20 cellular contexts compared by ENCODE assay signal in the genomic region with DNA sequence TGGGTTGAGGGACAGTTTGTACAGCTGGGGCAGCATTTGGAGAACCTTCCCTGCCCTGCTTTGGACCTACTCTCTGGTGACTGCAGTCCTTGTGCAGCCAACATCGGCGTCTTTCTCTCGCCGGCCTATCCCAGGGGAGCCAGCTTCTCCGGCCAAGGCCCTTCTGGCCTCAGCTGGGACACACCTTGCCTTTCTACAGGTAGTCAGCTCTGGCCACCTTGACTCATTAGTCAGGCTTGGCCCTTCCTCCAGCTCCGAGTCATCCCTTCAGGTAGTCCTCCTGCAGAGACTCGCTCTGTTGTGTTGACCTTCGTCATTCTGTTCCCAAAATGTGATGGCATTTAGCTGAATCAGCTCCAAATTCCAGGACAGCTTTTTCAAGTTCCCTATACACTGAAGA.
DNase-seq lines count a peak whose midpoint lies in the region; ATAC-seq, FAIRE-seq and TF ChIP-seq lines count a peak whose summit lies in the region.
"Had no signal": no experiment of that assay in that cellular context is flagged by ENCODE, and none has a peak within 500 bp of the region (broad histone marks: within the 10 kb centered on the region; RNA-seq: fewer than 3 reads in every experiment).

No MANE protein-coding gene starts in this region.

- H4K20me1 ChIP-seq in keratinocyte (ENCODE audit: control insufficient read depth, extremely low read depth, insufficient read depth, low read length): no peaks in the 10 kb centered on the region

- 79% methylated on average over 8 of the region's 8 CpGs; no CpG with 5 or more reads in 1 of the 2 donors for WGBS in transverse colon (ENCODE audit: low coverage in 1 of 2), 2 donors

- H2AFZ ChIP-seq in keratinocyte (ENCODE audit: control insufficient read depth, low read length): no peak overlapping the region

- no peaks in the 10 kb centered on the region for H3K79me2 ChIP-seq in keratinocyte (ENCODE audit: control insufficient read depth, insufficient read depth, low read length)

- TF ChIP-seq EP300 in transverse colon (IDR thresholded peaks at IDR 0.05; ENCODE audit: low read depth): no peak

- no peak overlapping the region for H3K9ac ChIP-seq in keratinocyte (ENCODE audit: control insufficient read depth, extremely low read depth, insufficient read depth, low read length)
- H3K9ac ChIP-seq: SK-N-SH had no signal

- H3K27me3 ChIP-seq in bronchial epithelial cell (ENCODE audit: control insufficient read depth, insufficient read depth, low read length) (peaks cover 3% of the 10 kb centered on the region), keratinocyte (ENCODE audit: control insufficient read depth, extremely low read depth, insufficient read depth, low read length) (no peaks in the 10 kb centered on the region), transverse colon (no peaks in the 10 kb centered on the region)
- H3K27me3 ChIP-seq: BE2C had no signal

- in situ Hi-C loops in transverse colon (cut with MboI; ENCODE audit: low pct_ligation_motif_present in 1 of 4, low pct_unique_long_range_greater_than_20kb in 1 of 4, low sequenced_read_pairs in 3 of 4): no loop called here

- no peak for TF ChIP-seq POLR2A in transverse colon (IDR thresholded peaks at IDR 0.05)

- TF ChIP-seq CTCF in bronchial epithelial cell (IDR thresholded peaks at IDR 0.05; ENCODE audit: insufficient read depth, low read length, severe bottlenecking) (no peak), keratinocyte (optimal IDR thresholded peaks at IDR 0.05 in 1 of 3, IDR thresholded peaks at IDR 0.05 in 1 of 3, conservative IDR thresholded peaks at IDR 0.05 in 1 of 3; ENCODE audit: extremely low read depth in 1 of 3, insufficient read depth in 2 of 3, low read length in 3 of 3) (no peak), transverse colon (IDR thresholded peaks at IDR 0.05) (no peak)

- H3K9me3 ChIP-seq in keratinocyte (ENCODE audit: control insufficient read depth, low read depth, low read length) (no peaks in the 10 kb centered on the region), transverse colon (no peaks in the 10 kb centered on the region)
- H3K9me3 ChIP-seq: BE2C, SK-N-SH had no signal

- H3K4me3 ChIP-seq in bronchial epithelial cell (ENCODE audit: low read depth, low read length) (no peak overlapping the region), keratinocyte (ENCODE audit: control insufficient read depth in 2 of 3, extremely low read depth in 1 of 3, insufficient read depth in 2 of 3, low read depth in 1 of 3, low read length in 3 of 3) (no peak overlapping the region), transverse colon (no peak overlapping the region)

- dilution Hi-C loops in keratinocyte (cut with MboI; ENCODE audit: extremely low pct_ligation_motif_present, low sequenced_read_pairs): no loop called here

- H3K36me3 ChIP-seq in bronchial epithelial cell (ENCODE audit: control insufficient read depth, insufficient read depth, low read length): no peaks in the 10 kb centered on the region
- no peaks in the 10 kb centered on the region for H3K36me3 ChIP-seq in keratinocyte (ENCODE audit: control insufficient read depth in 2 of 2, extremely low read depth in 1 of 2, insufficient read depth in 2 of 2, low read length in 2 of 2)
- no peaks in the 10 kb centered on the region for H3K36me3 ChIP-seq in transverse colon
- H3K36me3 ChIP-seq: BE2C had no signal

- FAIRE-seq in bronchial epithelial cell (lab: Jason Lieb, UNC) (no peak), keratinocyte (lab: Jason Lieb, UNC) (peak; percentile 84)

- DNase-seq in cardiac septum (ENCODE audit: low spot score): peak; percentile 47
- DNase-seq in left ventricle myocardium superior: no peak
- peak; percentile 81 for DNase-seq in bronchial epithelial cell (ENCODE audit: low read depth)
- peak; percentile 28 for DNase-seq in keratinocyte (ENCODE audit: low read depth, low spot score)
- peak; percentile 4 for DNase-seq in transverse colon
- DNase-seq in Kasumi-1 (lab: John Stamatoyannopoulos, UW): no peak
- DNase-seq in germinal center (ENCODE audit: low spot score): no peak
- DNase-seq: BE2C, DMS79, H9, NCI-H1105 treated with DMSO at 0.1 percent for 48 hours, NCI-H1694, NCI-H2107, NCI-H2227 treated with DMSO at 0.1 percent for 48 hours, NCI-H510A treated with DMSO at 0.1 percent for 48 hours, NCI-H774, OCI-M1, SHP77 treated with DMSO at 0.1 percent for 48 hours, SK-N-SH had no signal

- intact Hi-C loops in cardiac septum (cut with DNase I): no loop called here
- intact Hi-C loops in left ventricle myocardium superior (cut with micrococcal nuclease): no loop called here
- intact Hi-C loops in transverse colon (cut with DNase I; ENCODE audit: low total_unique reads): no loop called here

- H3K27ac ChIP-seq in keratinocyte (ENCODE audit: control insufficient read depth, insufficient read depth, low read length) (no peak overlapping the region), transverse colon (no peak overlapping the region)

- no peak for ATAC-seq in left ventricle myocardium superior
- ATAC-seq in HG02973 (IDR thresholded peaks at IDR 0.05; ENCODE audit: unreplicated experiment): no peak

- no peaks in the 10 kb centered on the region for H3K9me1 ChIP-seq in keratinocyte (ENCODE audit: control insufficient read depth, extremely low read depth, insufficient read depth, low read length)

- no peak overlapping the region for H3K4me2 ChIP-seq in keratinocyte (ENCODE audit: control insufficient read depth, extremely low read depth, insufficient read depth, low read depth, low read length)
- H3K4me2 ChIP-seq: SK-N-SH had no signal

- H3K4me1 ChIP-seq in keratinocyte (ENCODE audit: control insufficient read depth, extremely low read depth, insufficient read depth, low read length) (peaks cover 8% of the 10 kb centered on the region), transverse colon (no peaks in the 10 kb centered on the region)

Comparison
In these comparisons a context has a peak if more than half of its experiments do, and no peak if none do; other contexts are left out.
1. DNase-seq: peak in cardiac septum (single experiment), bronchial epithelial cell (single experiment), keratinocyte (single experiment) and transverse colon (single experiment); none in left ventricle myocardium superior (single experiment), Kasumi-1 (0 of 2) and germinal center (single experiment).